In the genomic region with DNA sequence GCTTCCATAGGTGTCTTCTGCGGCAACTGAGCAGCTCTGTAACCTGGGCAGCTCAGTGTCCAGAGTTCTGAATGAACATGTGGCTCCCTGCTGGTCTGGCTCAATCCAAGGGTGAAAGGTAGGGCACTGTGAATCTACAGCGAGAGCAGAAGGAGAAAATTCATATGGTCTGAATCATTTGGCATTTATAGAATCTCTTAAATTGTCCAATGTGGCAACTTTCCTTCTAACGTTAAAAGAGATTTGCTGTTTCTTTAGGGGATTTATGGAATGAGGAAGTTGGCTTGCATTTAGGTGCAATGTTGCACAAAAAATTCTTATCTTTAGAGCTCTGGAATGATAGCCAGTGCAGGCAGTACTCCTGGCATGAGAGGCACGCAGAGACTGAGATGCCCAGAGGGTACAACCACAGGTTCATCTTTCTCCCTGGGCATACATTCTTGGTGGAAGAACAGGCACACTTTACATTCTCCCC, we compare ENCODE assay signal across 11 cellular contexts. TPM values are rescaled to one million over a fixed set of nuclear protein-coding genes. Genes with fewer than 3 reads are reported as not detected.
DNase-seq lines count a peak whose midpoint lies in the region; ATAC-seq and TF ChIP-seq lines count a peak whose summit lies in the region.
"Had no signal": no experiment of that assay in that cellular context is flagged by ENCODE, and none has a peak within 500 bp of the region (broad histone marks: within the 10 kb centered on the region; RNA-seq: fewer than 3 reads in every experiment).

No MANE protein-coding gene starts in this region.

- intact Hi-C loops in IMR-90 (cut with micrococcal nuclease): no loop called here

- no TSS peak for BruUV-seq in IMR-90 (replicated peaks; lab: Mats Ljungman, UMichigan)

- peak overlapping the region; percentile 86; the same call in 2 of the 3 replicates for H2BK15ac ChIP-seq in IMR-90 (ENCODE audit: low read depth, low read length)

- no peaks in the 10 kb centered on the region for H3K9me3 ChIP-seq in AG04450 (ENCODE audit: control insufficient read depth, insufficient read depth, low read length)
- no peaks in the 10 kb centered on the region for H3K9me3 ChIP-seq in IMR-90 (ENCODE audit: control insufficient read depth, insufficient read depth, low read length)

- H2BK5ac ChIP-seq in IMR-90 (ENCODE audit: low read depth, low read length, poor library complexity, severe bottlenecking): peak overlapping the region; percentile 96

- in situ Hi-C loops in IMR-90 (cut with MboI; ENCODE audit: low sequenced_read_pairs): no loop called here
- in situ Hi-C loops in astrocyte of the cerebellum (cut with HindIII; ENCODE audit: low sequenced_read_pairs): no loop called here

- peaks cover 32% of the 10 kb centered on the region for H4K20me1 ChIP-seq in IMR-90 (ENCODE audit: insufficient read depth, low read length)

- no peak overlapping the region; the same call in 1 of the 2 replicates for H3K9ac ChIP-seq in IMR-90 (ENCODE audit: low read depth, low read length)

- H4K91ac ChIP-seq in IMR-90 (ENCODE audit: insufficient read depth, low read depth, low read length): peak overlapping the region; percentile 93

- peak overlapping the region; percentile 84 for H3K14ac ChIP-seq in IMR-90 (replicated peaks; ENCODE audit: low read depth, low read length)

- H3K27me3 ChIP-seq in AG04450 (ENCODE audit: control insufficient read depth, insufficient read depth, low read length) (no peaks in the 10 kb centered on the region), IMR-90 (ENCODE audit: control insufficient read depth, insufficient read depth, low read length) (no peaks in the 10 kb centered on the region)

- TF ChIP-seq RAD21 in IMR-90 (IDR thresholded peaks at IDR 0.05; ENCODE audit: low read length): no peak

- peak overlapping the region; percentile 73 to 80 for H4K8ac ChIP-seq in IMR-90 (ENCODE audit: low read depth in 2 of 2, low read length in 2 of 2)

- peak overlapping the region; percentile 95 for H2BK120ac ChIP-seq in IMR-90 (ENCODE audit: low read depth, low read length)

- TF ChIP-seq CTCF in AG04450 (IDR thresholded peaks at IDR 0.05; ENCODE audit: low read depth, low read length): no peak
- TF ChIP-seq CTCF in IMR-90 (conservative IDR thresholded peaks at IDR 0.05; ENCODE audit: low read depth, low read length): no peak
- TF ChIP-seq CTCF in astrocyte of the cerebellum (IDR thresholded peaks at IDR 0.05; ENCODE audit: low read depth, low read length, missing control alignments): no peak
- no peak for TF ChIP-seq CTCF in GM10266 (IDR thresholded peaks at IDR 0.05; ENCODE audit: control insufficient read depth, insufficient read depth, low read depth, missing control alignments)

- peak overlapping the region; percentile 86 for H2BK20ac ChIP-seq in IMR-90 (ENCODE audit: low read depth, low read length)

- peak overlapping the region; percentile 96 for H3K4ac ChIP-seq in IMR-90 (ENCODE audit: low read depth, low read length)

- CTCF ChIA-PET in AG04450 (lab: Charles Lee) (no interaction called here), IMR-90 (lab: Yijun Ruan, JAX) (no interaction called here)

- H2AK9ac ChIP-seq in IMR-90 (replicated peaks; ENCODE audit: low read depth, low read length, poor library complexity): peak overlapping the region; percentile 18

- dilution Hi-C loops in IMR-90 (cut with HindIII; ENCODE audit: low sequenced_read_pairs, unreplicated experiment): no loop called here

- DNase-seq in AG04450 (ENCODE audit: low read depth, low spot score) (peak; percentile 73), IMR-90 (peak; percentile 90), astrocyte of the cerebellum (ENCODE audit: low read depth) (peak; percentile 79), kidney glomerular epithelial cell (lab: John Stamatoyannopoulos, UW) (peak; percentile 86), NCI-H1092 treated with DMSO at 0.1 percent for 48 hours (lab: John Stamatoyannopoulos, UW) (no peak), ureter (ENCODE audit: low spot score) (no peak), superior temporal gyrus (ENCODE audit: extremely low spot score) (no peak), GM10266 (ENCODE audit: extremely low spot score) (no peak)
- DNase-seq: dermis blood vessel endothelial cell, DMS53, WERI-Rb-1 had no signal

- H3K4me2 ChIP-seq in IMR-90 (ENCODE audit: low read depth, low read length): peak overlapping the region; percentile 62

- H3K56ac ChIP-seq in IMR-90 (ENCODE audit: extremely low read depth, insufficient read depth, low read length): peak overlapping the region; percentile 55

- peak; percentile 81 for ATAC-seq in IMR-90 (ENCODE audit: low read depth)

- H3K9me1 ChIP-seq in IMR-90 (ENCODE audit: insufficient read depth, low read length): peaks cover 33% of the 10 kb centered on the region

- H3K79me1 ChIP-seq in IMR-90 (ENCODE audit: low read depth in 1 of 2, low read length in 2 of 2): peaks cover 23 to 76% of the 10 kb centered on the region in 2 experiments

- peak overlapping the region; percentile 69; the same call in 1 of the 2 replicates for H3K23ac ChIP-seq in IMR-90 (ENCODE audit: low read depth, low read length)

- peak overlapping the region; percentile 73; the same call in 1 of the 2 replicates for H4K5ac ChIP-seq in IMR-90 (ENCODE audit: low read depth, low read length)

- H3K4me1 ChIP-seq in IMR-90 (ENCODE audit: control insufficient read depth, insufficient read depth, low read length): peaks cover 41% of the 10 kb centered on the region

- no peak overlapping the region for H3K4me3 ChIP-seq in AG04450 (ENCODE audit: low read depth, low read length)
- no peak overlapping the region for H3K4me3 ChIP-seq in IMR-90 (ENCODE audit: insufficient read depth, low read depth, low read length)
- H3K4me3 ChIP-seq in astrocyte of the cerebellum (ENCODE audit: low read depth, low read length): no peak overlapping the region

- no CpG with 5 or more reads among the region's 4 CpGs for WGBS in IMR-90 (ENCODE audit: extremely low coverage in 2 of 2, insufficient read length in 1 of 2), 2 experiments

- H2AK5ac ChIP-seq in IMR-90 (ENCODE audit: low read depth, low read length): peak overlapping the region; percentile 87

- H3K36me3 ChIP-seq in IMR-90 (ENCODE audit: control insufficient read depth, insufficient read depth, low read length): peaks cover 9% of the 10 kb centered on the region

- peak overlapping the region; percentile 9 for H2AFZ ChIP-seq in IMR-90 (replicated peaks; ENCODE audit: low read length, poor library complexity)

- TF ChIP-seq POLR2A in IMR-90 (IDR thresholded peaks at IDR 0.05; ENCODE audit: low read depth, low read length): no peak

- H3K27ac ChIP-seq in AG04450 (ENCODE audit: low read depth, low read length): peak overlapping the region; percentile 69
- peak overlapping the region; percentile 86 for H3K27ac ChIP-seq in IMR-90 (ENCODE audit: insufficient read depth, low read length)
- H3K27ac ChIP-seq: WERI-Rb-1 had no signal

- H3K18ac ChIP-seq in IMR-90 (ENCODE audit: low read depth, low read length): peak overlapping the region; percentile 85

- POLR2A ChIA-PET in AG04450 (lab: Yijun Ruan, JAX): interaction anchor here (0.7 to 1.5 kb wide), 4 partner anchors 9 to 215 kb away, joined by 3 to 9 read pairs (median 5); a partner anchor contains a TSS
- POLR2A ChIA-PET in IMR-90 (lab: Charles Lee; ENCODE audit: unreplicated experiment): interaction anchor here (1.0 kb wide), 1 partner anchor 11 kb away, joined by 3 read pairs; no protein-coding TSS in a partner anchor

TF ChIP-seq in IMR-90, 13 proteins besides CTCF, POLR2A, EP300 and RAD21:
- no peak for TF ChIP-seq RCOR1 (IDR thresholded peaks at IDR 0.05; ENCODE audit: insufficient replicate concordance, low read length)
- no peak for TF ChIP-seq CHD1 (IDR thresholded peaks at IDR 0.05; ENCODE audit: low read depth, low read length)
- peak; percentile 6; the same call in 1 of the 2 replicates for TF ChIP-seq FOS (IDR thresholded peaks at IDR 0.05; ENCODE audit: low read depth, low read length)
- TF ChIP-seq, protein P1, sequence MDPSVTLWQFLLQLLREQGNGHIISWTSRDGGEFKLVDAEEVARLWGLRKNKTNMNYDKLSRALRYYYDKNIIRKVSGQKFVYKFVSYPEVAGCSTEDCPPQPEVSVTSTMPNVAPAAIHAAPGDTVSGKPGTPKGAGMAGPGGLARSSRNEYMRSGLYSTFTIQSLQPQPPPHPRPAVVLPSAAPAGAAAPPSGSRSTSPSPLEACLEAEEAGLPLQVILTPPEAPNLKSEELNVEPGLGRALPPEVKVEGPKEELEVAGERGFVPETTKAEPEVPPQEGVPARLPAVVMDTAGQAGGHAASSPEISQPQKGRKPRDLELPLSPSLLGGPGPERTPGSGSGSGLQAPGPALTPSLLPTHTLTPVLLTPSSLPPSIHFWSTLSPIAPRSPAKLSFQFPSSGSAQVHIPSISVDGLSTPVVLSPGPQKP (IDR thresholded peaks at IDR 0.05; ENCODE audit: borderline replicate concordance, low read depth, low read length): no peak
- TF ChIP-seq BHLHE40 (IDR thresholded peaks at IDR 0.05; ENCODE audit: low read depth, low read length): peak; percentile 22; the same call in 1 of the 2 replicates
- TF ChIP-seq CEBPB (IDR thresholded peaks at IDR 0.05; ENCODE audit: low read depth, low read length): peak; percentile 83
- no peak for TF ChIP-seq MAFK (IDR thresholded peaks at IDR 0.05; ENCODE audit: low read depth, low read length)
- peak; percentile 65; the same call in 1 of the 2 replicates for TF ChIP-seq MXI1 (IDR thresholded peaks at IDR 0.05; ENCODE audit: borderline replicate concordance, low read depth, low read length)
- no peak for TF ChIP-seq RFX5 (IDR thresholded peaks at IDR 0.05; ENCODE audit: low read depth, low read length)
TF ChIP-seq in IMR-90: peak in this region for 4.

RNA-seq across cellular contexts. Expression of a gene that starts 17.0 kb away (rescaled TPM):
- polyA plus RNA-seq in AG04450 (2011; rRNA removed) (491 and 521 TPM in 2 replicates), IMR-90 (2012; rRNA removed) (197 and 231 TPM in 2 replicates)
- polyA minus RNA-seq in AG04450 (2011; rRNA and poly(A)+ RNA removed): 448 and 474 TPM in 2 replicates
- total RNA-seq in IMR-90 (2012; rRNA removed) (116 and 119 TPM in 2 replicates), ureter (193 TPM)
- polyA plus RNA-seq in IMR-90 (2012; cell fraction: cytosol; rRNA removed): 32.5 and 114 TPM in 2 replicates
- polyA plus RNA-seq in IMR-90 (2012; cell fraction: nucleus; rRNA removed; ENCODE audit: low replicate concordance): 8.9 and 101 TPM in 2 replicates

Comparison
In these comparisons a context has a peak if more than half of its experiments do, and no peak if none do; other contexts are left out.
1. DNase-seq: peak in AG04450 (single experiment), IMR-90 (single experiment), astrocyte of the cerebellum (single experiment) and kidney glomerular epithelial cell (single experiment); none in NCI-H1092 treated with DMSO at 0.1 percent for 48 hours (single experiment), ureter (single experiment), superior temporal gyrus (single experiment) and GM10266 (single experiment).